1 cellular context compared by ENCODE assay signal in the genomic region with DNA sequence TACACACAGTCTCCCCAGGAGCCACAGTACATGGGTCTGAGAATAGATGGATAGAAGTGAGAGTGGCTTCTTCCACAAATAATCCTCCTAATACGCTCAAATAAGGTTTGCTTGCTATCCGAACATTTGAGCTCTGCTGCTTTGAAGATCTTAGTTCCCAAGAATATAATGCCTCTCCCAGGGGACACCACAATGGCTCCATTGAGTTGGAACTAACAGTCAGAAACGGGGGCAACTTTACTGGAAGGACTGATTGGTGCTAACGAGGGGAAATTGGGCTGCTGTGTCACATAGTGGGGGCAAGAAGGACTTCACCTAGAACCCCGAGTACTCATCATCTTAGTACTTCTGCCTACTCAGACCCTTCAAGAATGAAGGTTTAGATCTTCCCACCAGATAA.
TF ChIP-seq lines count a peak whose summit lies in the region.

No MANE protein-coding gene starts in this region.

TF ChIP-seq in GM23338, 12 proteins besides CTCF, POLR2A, EP300 and RAD21 (continued from another document):
- TF ChIP-seq, protein P1, sequence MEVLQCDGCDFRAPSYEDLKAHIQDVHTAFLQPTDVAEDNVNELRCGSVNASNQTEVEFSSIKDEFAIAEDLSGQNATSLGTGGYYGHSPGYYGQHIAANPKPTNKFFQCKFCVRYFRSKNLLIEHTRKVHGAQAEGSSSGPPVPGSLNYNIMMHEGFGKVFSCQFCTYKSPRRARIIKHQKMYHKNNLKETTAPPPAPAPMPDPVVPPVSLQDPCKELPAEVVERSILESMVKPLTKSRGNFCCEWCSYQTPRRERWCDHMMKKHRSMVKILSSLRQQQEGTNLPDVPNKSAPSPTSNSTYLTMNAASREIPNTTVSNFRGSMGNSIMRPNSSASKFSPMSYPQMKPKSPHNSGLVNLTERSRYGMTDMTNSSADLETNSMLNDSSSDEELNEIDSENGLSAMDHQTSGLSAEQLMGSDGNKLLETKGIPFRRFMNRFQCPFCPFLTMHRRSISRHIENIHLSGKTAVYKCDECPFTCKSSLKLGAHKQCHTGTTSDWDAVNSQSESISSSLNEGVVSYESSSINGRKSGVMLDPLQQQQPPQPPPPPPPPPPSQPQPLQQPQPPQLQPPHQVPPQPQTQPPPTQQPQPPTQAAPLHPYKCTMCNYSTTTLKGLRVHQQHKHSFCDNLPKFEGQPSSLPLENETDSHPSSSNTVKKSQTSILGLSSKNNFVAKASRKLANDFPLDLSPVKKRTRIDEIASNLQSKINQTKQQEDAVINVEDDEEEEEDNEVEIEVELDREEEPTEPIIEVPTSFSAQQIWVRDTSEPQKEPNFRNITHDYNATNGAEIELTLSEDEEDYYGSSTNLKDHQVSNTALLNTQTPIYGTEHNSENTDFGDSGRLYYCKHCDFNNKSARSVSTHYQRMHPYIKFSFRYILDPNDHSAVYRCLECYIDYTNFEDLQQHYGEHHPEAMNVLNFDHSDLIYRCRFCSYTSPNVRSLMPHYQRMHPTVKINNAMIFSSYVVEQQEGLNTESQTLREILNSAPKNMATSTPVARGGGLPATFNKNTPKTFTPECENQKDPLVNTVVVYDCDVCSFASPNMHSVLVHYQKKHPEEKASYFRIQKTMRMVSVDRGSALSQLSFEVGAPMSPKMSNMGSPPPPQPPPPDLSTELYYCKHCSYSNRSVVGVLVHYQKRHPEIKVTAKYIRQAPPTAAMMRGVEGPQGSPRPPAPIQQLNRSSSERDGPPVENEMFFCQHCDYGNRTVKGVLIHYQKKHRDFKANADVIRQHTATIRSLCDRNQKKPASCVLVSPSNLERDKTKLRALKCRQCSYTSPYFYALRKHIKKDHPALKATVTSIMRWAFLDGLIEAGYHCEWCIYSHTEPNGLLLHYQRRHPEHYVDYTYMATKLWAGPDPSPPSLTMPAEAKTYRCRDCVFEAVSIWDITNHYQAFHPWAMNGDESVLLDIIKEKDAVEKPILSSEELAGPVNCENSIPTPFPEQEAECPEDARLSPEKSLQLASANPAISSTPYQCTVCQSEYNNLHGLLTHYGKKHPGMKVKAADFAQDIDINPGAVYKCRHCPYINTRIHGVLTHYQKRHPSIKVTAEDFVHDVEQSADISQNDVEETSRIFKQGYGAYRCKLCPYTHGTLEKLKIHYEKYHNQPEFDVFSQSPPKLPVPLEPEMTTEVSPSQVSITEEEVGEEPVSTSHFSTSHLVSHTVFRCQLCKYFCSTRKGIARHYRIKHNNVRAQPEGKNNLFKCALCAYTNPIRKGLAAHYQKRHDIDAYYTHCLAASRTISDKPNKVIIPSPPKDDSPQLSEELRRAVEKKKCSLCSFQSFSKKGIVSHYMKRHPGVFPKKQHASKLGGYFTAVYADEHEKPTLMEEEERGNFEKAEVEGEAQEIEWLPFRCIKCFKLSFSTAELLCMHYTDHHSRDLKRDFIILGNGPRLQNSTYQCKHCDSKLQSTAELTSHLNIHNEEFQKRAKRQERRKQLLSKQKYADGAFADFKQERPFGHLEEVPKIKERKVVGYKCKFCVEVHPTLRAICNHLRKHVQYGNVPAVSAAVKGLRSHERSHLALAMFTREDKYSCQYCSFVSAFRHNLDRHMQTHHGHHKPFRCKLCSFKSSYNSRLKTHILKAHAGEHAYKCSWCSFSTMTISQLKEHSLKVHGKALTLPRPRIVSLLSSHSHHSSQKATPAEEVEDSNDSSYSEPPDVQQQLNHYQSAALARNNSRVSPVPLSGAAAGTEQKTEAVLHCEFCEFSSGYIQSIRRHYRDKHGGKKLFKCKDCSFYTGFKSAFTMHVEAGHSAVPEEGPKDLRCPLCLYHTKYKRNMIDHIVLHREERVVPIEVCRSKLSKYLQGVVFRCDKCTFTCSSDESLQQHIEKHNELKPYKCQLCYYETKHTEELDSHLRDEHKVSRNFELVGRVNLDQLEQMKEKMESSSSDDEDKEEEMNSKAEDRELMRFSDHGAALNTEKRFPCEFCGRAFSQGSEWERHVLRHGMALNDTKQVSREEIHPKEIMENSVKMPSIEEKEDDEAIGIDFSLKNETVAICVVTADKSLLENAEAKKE (CRISPR knock-in tag; IDR thresholded peaks at IDR 0.05): no peak
- TF ChIP-seq STAT1 (IDR thresholded peaks at IDR 0.05; ENCODE audit: unreplicated experiment) (no peak), EZH2 (IDR thresholded peaks at IDR 0.05; ENCODE audit: low read depth, unreplicated experiment) (no peak)
TF ChIP-seq in GM23338: peak in this region for 0.
